In genomic region chr11:66789097-66789890, GRCh38 we compare ENCODE assay signal across 1 cellular context.
TF ChIP-seq lines count a peak whose summit lies in the region.

No MANE protein-coding gene starts in this region.

TF ChIP-seq in HEK293, 187 proteins besides CTCF, POLR2A, EP300 and RAD21 (continued from another document and continues in another):
- TF ChIP-seq ELK4 (IDR thresholded peaks at IDR 0.05; ENCODE audit: borderline replicate concordance, low read depth, low read length) = no peak
- TF ChIP-seq ZBTB17 (tag by site-specific recombination; IDR thresholded peaks at IDR 0.05) = peak; percentile 68; the same call in 1 of the 2 replicates
- peak; percentile 96 for TF ChIP-seq SP7 (tag by site-specific recombination; IDR thresholded peaks at IDR 0.05)
- TF ChIP-seq, protein P1, sequence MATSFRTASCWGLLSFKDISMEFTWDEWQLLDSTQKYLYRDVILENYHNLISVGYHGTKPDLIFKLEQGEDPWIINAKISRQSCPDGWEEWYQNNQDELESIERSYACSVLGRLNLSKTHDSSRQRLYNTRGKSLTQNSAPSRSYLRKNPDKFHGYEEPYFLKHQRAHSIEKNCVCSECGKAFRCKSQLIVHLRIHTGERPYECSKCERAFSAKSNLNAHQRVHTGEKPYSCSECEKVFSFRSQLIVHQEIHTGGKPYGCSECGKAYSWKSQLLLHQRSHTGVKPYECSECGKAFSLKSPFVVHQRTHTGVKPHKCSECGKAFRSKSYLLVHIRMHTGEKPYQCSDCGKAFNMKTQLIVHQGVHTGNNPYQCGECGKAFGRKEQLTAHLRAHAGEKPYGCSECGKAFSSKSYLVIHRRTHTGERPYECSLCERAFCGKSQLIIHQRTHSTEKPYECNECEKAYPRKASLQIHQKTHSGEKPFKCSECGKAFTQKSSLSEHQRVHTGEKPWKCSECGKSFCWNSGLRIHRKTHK (tag by site-specific recombination; IDR thresholded peaks at IDR 0.05) = no peak
- peak; percentile 96 for TF ChIP-seq ZXDB (tag by site-specific recombination; IDR thresholded peaks at IDR 0.05)
- TF ChIP-seq ZNF707 (tag by site-specific recombination; IDR thresholded peaks at IDR 0.05) = no peak
- no peak for TF ChIP-seq ZNF501 (tag by site-specific recombination; IDR thresholded peaks at IDR 0.05)
- TF ChIP-seq ZNF830 (tag by site-specific recombination; IDR thresholded peaks at IDR 0.05; ENCODE audit: low read depth) = no peak
- TF ChIP-seq SALL2 (tag by site-specific recombination; IDR thresholded peaks at IDR 0.05; ENCODE audit: borderline replicate concordance) = no peak
- peak; percentile 99 for TF ChIP-seq INSM2 (tag by site-specific recombination; IDR thresholded peaks at IDR 0.05)
- TF ChIP-seq ZNF544 (tag by site-specific recombination; IDR thresholded peaks at IDR 0.05) = no peak
- peak; percentile 36 for TF ChIP-seq ZNF513 (tag by site-specific recombination; IDR thresholded peaks at IDR 0.05)
- 0 out of 2 replicates have a peak, but pooled peaks have one; percentile 27 for TF ChIP-seq ZNF664 (tag by site-specific recombination; IDR thresholded peaks at IDR 0.05)
- TF ChIP-seq PRDM1 (tag by site-specific recombination; IDR thresholded peaks at IDR 0.05) = peak; percentile 53; the same call in 1 of the 2 replicates
- TF ChIP-seq ZNF157 (tag by site-specific recombination; IDR thresholded peaks at IDR 0.05) = no peak
- TF ChIP-seq IKZF3 (tag by site-specific recombination; IDR thresholded peaks at IDR 0.05) = peak; percentile 45; the same call in 1 of the 2 replicates
- TF ChIP-seq ZNF416 (tag by site-specific recombination; IDR thresholded peaks at IDR 0.05) = no peak
- TF ChIP-seq, protein P2, sequence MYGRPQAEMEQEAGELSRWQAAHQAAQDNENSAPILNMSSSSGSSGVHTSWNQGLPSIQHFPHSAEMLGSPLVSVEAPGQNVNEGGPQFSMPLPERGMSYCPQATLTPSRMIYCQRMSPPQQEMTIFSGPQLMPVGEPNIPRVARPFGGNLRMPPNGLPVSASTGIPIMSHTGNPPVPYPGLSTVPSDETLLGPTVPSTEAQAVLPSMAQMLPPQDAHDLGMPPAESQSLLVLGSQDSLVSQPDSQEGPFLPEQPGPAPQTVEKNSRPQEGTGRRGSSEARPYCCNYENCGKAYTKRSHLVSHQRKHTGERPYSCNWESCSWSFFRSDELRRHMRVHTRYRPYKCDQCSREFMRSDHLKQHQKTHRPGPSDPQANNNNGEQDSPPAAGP (tag by site-specific recombination; IDR thresholded peaks at IDR 0.05) = no peak
- TF ChIP-seq ZBTB10 (tag by site-specific recombination; IDR thresholded peaks at IDR 0.05) = no peak
- TF ChIP-seq ZNF211 (tag by site-specific recombination; IDR thresholded peaks at IDR 0.05; ENCODE audit: low read depth) = no peak
- no peak for TF ChIP-seq ZNF112 (tag by site-specific recombination; IDR thresholded peaks at IDR 0.05)
- peak; percentile 63 for TF ChIP-seq ZEB2 (tag by site-specific recombination; IDR thresholded peaks at IDR 0.05)
- TF ChIP-seq ZNF146 (tag by site-specific recombination; IDR thresholded peaks at IDR 0.05) = 0 out of 2 replicates have a peak, but pooled peaks have one; percentile 6
- peak; percentile 31; the same call in 1 of the 2 replicates for TF ChIP-seq ZNF449 (tag by site-specific recombination; IDR thresholded peaks at IDR 0.05)
- no peak for TF ChIP-seq ZNF585B (tag by site-specific recombination; IDR thresholded peaks at IDR 0.05)
- 0 out of 2 replicates have a peak, but pooled peaks have one; percentile 36 for TF ChIP-seq ZBTB20 (tag by site-specific recombination; IDR thresholded peaks at IDR 0.05)
- no peak for TF ChIP-seq ZNF473 (tag by site-specific recombination; IDR thresholded peaks at IDR 0.05)
- peak; percentile 96 for TF ChIP-seq FEZF1 (tag by site-specific recombination; IDR thresholded peaks at IDR 0.05)
- peak; percentile 84 for TF ChIP-seq ZSCAN30 (tag by site-specific recombination; IDR thresholded peaks at IDR 0.05)
- no peak for TF ChIP-seq ZNF133 (tag by site-specific recombination; IDR thresholded peaks at IDR 0.05)
- TF ChIP-seq ZNF514 (tag by site-specific recombination; IDR thresholded peaks at IDR 0.05) = no peak
- TF ChIP-seq OSR2 (tag by site-specific recombination; IDR thresholded peaks at IDR 0.05) = peak; percentile 97
- no peak for TF ChIP-seq ZNF114 (tag by site-specific recombination; IDR thresholded peaks at IDR 0.05)
- no peak for TF ChIP-seq HOXA7 (CRISPR knock-in tag; IDR thresholded peaks at IDR 0.05; ENCODE audit: borderline replicate concordance)
- TF ChIP-seq ZBTB48 (tag by site-specific recombination; IDR thresholded peaks at IDR 0.05) = no peak
- no peak for TF ChIP-seq KLF9 (tag by site-specific recombination; IDR thresholded peaks at IDR 0.05; ENCODE audit: low read depth)
- TF ChIP-seq, protein P3, sequence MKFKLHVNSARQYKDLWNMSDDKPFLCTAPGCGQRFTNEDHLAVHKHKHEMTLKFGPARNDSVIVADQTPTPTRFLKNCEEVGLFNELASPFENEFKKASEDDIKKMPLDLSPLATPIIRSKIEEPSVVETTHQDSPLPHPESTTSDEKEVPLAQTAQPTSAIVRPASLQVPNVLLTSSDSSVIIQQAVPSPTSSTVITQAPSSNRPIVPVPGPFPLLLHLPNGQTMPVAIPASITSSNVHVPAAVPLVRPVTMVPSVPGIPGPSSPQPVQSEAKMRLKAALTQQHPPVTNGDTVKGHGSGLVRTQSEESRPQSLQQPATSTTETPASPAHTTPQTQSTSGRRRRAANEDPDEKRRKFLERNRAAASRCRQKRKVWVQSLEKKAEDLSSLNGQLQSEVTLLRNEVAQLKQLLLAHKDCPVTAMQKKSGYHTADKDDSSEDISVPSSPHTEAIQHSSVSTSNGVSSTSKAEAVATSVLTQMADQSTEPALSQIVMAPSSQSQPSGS (tag by site-specific recombination; IDR thresholded peaks at IDR 0.05; ENCODE audit: low read depth) = peak; percentile 51; the same call in 1 of the 2 replicates
- peak; percentile 46 for TF ChIP-seq ZNF324 (tag by site-specific recombination; IDR thresholded peaks at IDR 0.05)
- TF ChIP-seq ZSCAN16 (tag by site-specific recombination; IDR thresholded peaks at IDR 0.05) = no peak
- no peak for TF ChIP-seq SP2 (tag by site-specific recombination; IDR thresholded peaks at IDR 0.05)
- no peak for TF ChIP-seq KLF1 (tag by site-specific recombination; IDR thresholded peaks at IDR 0.05)
- no peak for TF ChIP-seq ZNF626 (tag by site-specific recombination; IDR thresholded peaks at IDR 0.05)
- TF ChIP-seq ZNF426 (tag by site-specific recombination; IDR thresholded peaks at IDR 0.05) = no peak
- no peak for TF ChIP-seq ZNF248 (tag by site-specific recombination; IDR thresholded peaks at IDR 0.05)
- TF ChIP-seq ZNF138 (tag by site-specific recombination; IDR thresholded peaks at IDR 0.05; ENCODE audit: borderline replicate concordance) = no peak
- no peak for TF ChIP-seq ZNF341 (tag by site-specific recombination; IDR thresholded peaks at IDR 0.05; ENCODE audit: low read depth)
- TF ChIP-seq ZSCAN18 (tag by site-specific recombination; IDR thresholded peaks at IDR 0.05) = no peak
- TF ChIP-seq ZBTB1 (tag by site-specific recombination; IDR thresholded peaks at IDR 0.05) = peak; percentile 38; the same call in 1 of the 2 replicates
- no peak for TF ChIP-seq ZNF266 (tag by site-specific recombination; IDR thresholded peaks at IDR 0.05; ENCODE audit: low read depth)
- no peak for TF ChIP-seq ZNF48 (tag by site-specific recombination; IDR thresholded peaks at IDR 0.05)
- TF ChIP-seq SCRT1 (tag by site-specific recombination; IDR thresholded peaks at IDR 0.05; ENCODE audit: borderline replicate concordance) = peak; percentile 64
- TF ChIP-seq ZNF510 (tag by site-specific recombination; IDR thresholded peaks at IDR 0.05; ENCODE audit: insufficient replicate concordance) = no peak
- TF ChIP-seq ZNF433 (tag by site-specific recombination; IDR thresholded peaks at IDR 0.05; ENCODE audit: low read depth) = no peak
- TF ChIP-seq ZBTB49 (tag by site-specific recombination; IDR thresholded peaks at IDR 0.05; ENCODE audit: low read depth) = no peak
- TF ChIP-seq RBAK (tag by site-specific recombination; IDR thresholded peaks at IDR 0.05) = no peak
